In genomic region chr2:102239344-102239743, GRCh38 we compare ENCODE assay signal across 1 cellular context.
TF ChIP-seq lines count a peak whose summit lies in the region.

No MANE protein-coding gene starts in this region.

TF ChIP-seq in A549, 52 proteins besides CTCF, POLR2A, EP300 and RAD21 (continued from another document):
- TF ChIP-seq BCL3 (IDR thresholded peaks at IDR 0.05) = no peak
- TF ChIP-seq RNF2 (IDR thresholded peaks at IDR 0.05; ENCODE audit: borderline replicate concordance, low read depth) = no peak
- TF ChIP-seq, protein P1, sequence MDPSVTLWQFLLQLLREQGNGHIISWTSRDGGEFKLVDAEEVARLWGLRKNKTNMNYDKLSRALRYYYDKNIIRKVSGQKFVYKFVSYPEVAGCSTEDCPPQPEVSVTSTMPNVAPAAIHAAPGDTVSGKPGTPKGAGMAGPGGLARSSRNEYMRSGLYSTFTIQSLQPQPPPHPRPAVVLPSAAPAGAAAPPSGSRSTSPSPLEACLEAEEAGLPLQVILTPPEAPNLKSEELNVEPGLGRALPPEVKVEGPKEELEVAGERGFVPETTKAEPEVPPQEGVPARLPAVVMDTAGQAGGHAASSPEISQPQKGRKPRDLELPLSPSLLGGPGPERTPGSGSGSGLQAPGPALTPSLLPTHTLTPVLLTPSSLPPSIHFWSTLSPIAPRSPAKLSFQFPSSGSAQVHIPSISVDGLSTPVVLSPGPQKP (IDR thresholded peaks at IDR 0.05; ENCODE audit: low read depth, low read length) = no peak
- no peak for TF ChIP-seq JUNB (IDR thresholded peaks at IDR 0.05)
- TF ChIP-seq TFCP2L1 (CRISPR knock-in tag; IDR thresholded peaks at IDR 0.05) = no peak
- no peak for TF ChIP-seq MAFK (IDR thresholded peaks at IDR 0.05; ENCODE audit: partially characterized antibody)
- TF ChIP-seq SMC3 (IDR thresholded peaks at IDR 0.05) = no peak
- no peak for TF ChIP-seq POLR2AphosphoS2 (conservative IDR thresholded peaks at IDR 0.05; ENCODE audit: low read length)
- no peak for TF ChIP-seq HOXA7 (CRISPR knock-in tag; IDR thresholded peaks at IDR 0.05)
- TF ChIP-seq EHF (CRISPR knock-in tag; IDR thresholded peaks at IDR 0.05) = no peak
